In genomic region chr17:17497845-17498520, GRCh38 we compare ENCODE assay signal across 18 cellular contexts. TPM values are rescaled to one million over a fixed set of nuclear protein-coding genes. Genes with fewer than 3 reads are reported as not detected.
"Had no signal": no experiment of that assay in that cellular context is flagged by ENCODE, and none has a peak within 500 bp of the region (broad histone marks: within the 10 kb centered on the region; RNA-seq: fewer than 3 reads in every experiment).

No MANE protein-coding gene starts in this region.

- H3K36me3 ChIP-seq: ovary, thoracic aorta had no signal

- H3K4me3 ChIP-seq: ovary had no signal

- H3K27me3 ChIP-seq: ovary had no signal

- DNase-seq: activated B cell treated with CpG ODN at 0.5 μM for 24 hours; activated CD4-positive, alpha-beta T cell treated with anti-CD3 and anti-CD28 coated beads for 36 hours; activated CD4-positive, alpha-beta T cell treated with anti-CD3 and anti-CD28 coated beads, Interleukin-2, amount 50 U/mL, for 4 hours; activated CD8-positive, alpha-beta memory T cell treated with anti-CD3 and anti-CD28 coated beads, Interleukin-2, amount 50 U/mL, for 48 hours; activated naive CD4-positive, alpha-beta T cell; activated T-cell treated with anti-CD3 and anti-CD28 coated beads, Interleukin-2, amount 50 U/mL, for 4 hours; amniotic stem cell; erythroblast; naive thymus-derived CD4-positive, alpha-beta T cell; stimulated activated CD4-positive, alpha-beta T cell treated with anti-CD3 and anti-CD28 coated beads, Interleukin-4, amount 100 ng/mL, for 24 hours; stimulated activated naive CD4-positive, alpha-beta T cell treated with Interleukin-2 at 50 U/mL for 16 hours; T1000 had no signal

- H3K9me3 ChIP-seq: ovary, thoracic aorta had no signal

- H3K27ac ChIP-seq: ovary, thoracic aorta had no signal

- ATAC-seq: activated CD4-positive, alpha-beta T cell treated with anti-CD3 and anti-CD28 coated beads for 36 hours; activated T-cell treated with anti-CD3 and anti-CD28 coated beads, Interleukin-2, amount 50 U/mL, for 4 hours; left lobe of liver; naive thymus-derived CD4-positive, alpha-beta T cell had no signal

- FAIRE-seq: bronchial epithelial cell, endometrium, keratinocyte had no signal

RNA-seq across cellular contexts. Expression of gene RASD1, which starts 1.8 kb away (rescaled TPM):
- polyA plus RNA-seq: naive thymus-derived CD4-positive, alpha-beta T cell had no signal
